ENCODE assay signal across 2 cellular contexts in genomic region chr1:17265162-17265561, GRCh38.
TF ChIP-seq lines count a peak whose summit lies in the region.

No MANE protein-coding gene starts in this region.

TF ChIP-seq in SK-N-SH treated with all-trans-retinoic acid at 6 μM for 48 hours, 23 proteins besides CTCF, POLR2A, EP300 and RAD21:
- no peak for TF ChIP-seq TSHZ2 (CRISPR knock-in tag; IDR thresholded peaks at IDR 0.05)
- no peak for TF ChIP-seq ZNF70 (CRISPR knock-in tag; IDR thresholded peaks at IDR 0.05)
- no peak for TF ChIP-seq OSR1 (CRISPR knock-in tag; IDR thresholded peaks at IDR 0.05)
- no peak for TF ChIP-seq CSRNP3 (CRISPR knock-in tag; IDR thresholded peaks at IDR 0.05)
- TF ChIP-seq GLIS3 (CRISPR knock-in tag; IDR thresholded peaks at IDR 0.05), result no peak
- TF ChIP-seq CSDC2 (CRISPR knock-in tag; IDR thresholded peaks at IDR 0.05), result no peak
- no peak for TF ChIP-seq ESRRG (CRISPR knock-in tag; IDR thresholded peaks at IDR 0.05)
- TF ChIP-seq ZFP30 (CRISPR knock-in tag; IDR thresholded peaks at IDR 0.05), result no peak
- no peak for TF ChIP-seq BACH2 (CRISPR knock-in tag; IDR thresholded peaks at IDR 0.05; ENCODE audit: borderline replicate concordance)
- TF ChIP-seq, protein P1, sequence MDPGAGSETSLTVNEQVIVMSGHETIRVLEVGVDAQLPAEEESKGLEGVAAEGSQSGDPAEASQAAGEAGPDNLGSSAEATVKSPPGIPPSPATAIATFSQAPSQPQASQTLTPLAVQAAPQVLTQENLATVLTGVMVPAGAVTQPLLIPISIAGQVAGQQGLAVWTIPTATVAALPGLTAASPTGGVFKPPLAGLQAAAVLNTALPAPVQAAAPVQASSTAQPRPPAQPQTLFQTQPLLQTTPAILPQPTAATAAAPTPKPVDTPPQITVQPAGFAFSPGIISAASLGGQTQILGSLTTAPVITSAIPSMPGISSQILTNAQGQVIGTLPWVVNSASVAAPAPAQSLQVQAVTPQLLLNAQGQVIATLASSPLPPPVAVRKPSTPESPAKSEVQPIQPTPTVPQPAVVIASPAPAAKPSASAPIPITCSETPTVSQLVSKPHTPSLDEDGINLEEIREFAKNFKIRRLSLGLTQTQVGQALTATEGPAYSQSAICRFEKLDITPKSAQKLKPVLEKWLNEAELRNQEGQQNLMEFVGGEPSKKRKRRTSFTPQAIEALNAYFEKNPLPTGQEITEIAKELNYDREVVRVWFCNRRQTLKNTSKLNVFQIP (CRISPR knock-in tag; IDR thresholded peaks at IDR 0.05; ENCODE audit: borderline replicate concordance, low read depth), result no peak

TF ChIP-seq in SK-N-SH, 30 proteins besides CTCF, POLR2A, EP300 and RAD21:
- TF ChIP-seq GABPA (IDR thresholded peaks at IDR 0.05; ENCODE audit: low read depth), result no peak
- TF ChIP-seq SMC3 (IDR thresholded peaks at IDR 0.05; ENCODE audit: low read depth, low read length), result no peak
- TF ChIP-seq, protein P2, sequence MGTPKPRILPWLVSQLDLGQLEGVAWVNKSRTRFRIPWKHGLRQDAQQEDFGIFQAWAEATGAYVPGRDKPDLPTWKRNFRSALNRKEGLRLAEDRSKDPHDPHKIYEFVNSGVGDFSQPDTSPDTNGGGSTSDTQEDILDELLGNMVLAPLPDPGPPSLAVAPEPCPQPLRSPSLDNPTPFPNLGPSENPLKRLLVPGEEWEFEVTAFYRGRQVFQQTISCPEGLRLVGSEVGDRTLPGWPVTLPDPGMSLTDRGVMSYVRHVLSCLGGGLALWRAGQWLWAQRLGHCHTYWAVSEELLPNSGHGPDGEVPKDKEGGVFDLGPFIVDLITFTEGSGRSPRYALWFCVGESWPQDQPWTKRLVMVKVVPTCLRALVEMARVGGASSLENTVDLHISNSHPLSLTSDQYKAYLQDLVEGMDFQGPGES (IDR thresholded peaks at IDR 0.05; ENCODE audit: low read depth, low read length), result no peak
- TF ChIP-seq USF1 (IDR thresholded peaks at IDR 0.05; ENCODE audit: borderline replicate concordance, low read depth), result no peak
- TF ChIP-seq FOXM1 (IDR thresholded peaks at IDR 0.05; ENCODE audit: low read depth), result no peak
- TF ChIP-seq CHD2 (IDR thresholded peaks at IDR 0.05; ENCODE audit: low read length, partially characterized antibody), result no peak
- TF ChIP-seq MAX (IDR thresholded peaks at IDR 0.05; ENCODE audit: low read depth), result no peak
- TF ChIP-seq NFIC (IDR thresholded peaks at IDR 0.05; ENCODE audit: borderline replicate concordance), result no peak
- no peak for TF ChIP-seq RXRA (IDR thresholded peaks at IDR 0.05; ENCODE audit: borderline replicate concordance, low read depth)
- TF ChIP-seq FOSL2 (IDR thresholded peaks at IDR 0.05; ENCODE audit: borderline replicate concordance, low read depth), result no peak
- TF ChIP-seq, protein P3, sequence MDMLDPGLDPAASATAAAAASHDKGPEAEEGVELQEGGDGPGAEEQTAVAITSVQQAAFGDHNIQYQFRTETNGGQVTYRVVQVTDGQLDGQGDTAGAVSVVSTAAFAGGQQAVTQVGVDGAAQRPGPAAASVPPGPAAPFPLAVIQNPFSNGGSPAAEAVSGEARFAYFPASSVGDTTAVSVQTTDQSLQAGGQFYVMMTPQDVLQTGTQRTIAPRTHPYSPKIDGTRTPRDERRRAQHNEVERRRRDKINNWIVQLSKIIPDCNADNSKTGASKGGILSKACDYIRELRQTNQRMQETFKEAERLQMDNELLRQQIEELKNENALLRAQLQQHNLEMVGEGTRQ (IDR thresholded peaks at IDR 0.05; ENCODE audit: borderline replicate concordance, low read depth, low read length), result no peak
- TF ChIP-seq GATA2 (CRISPR knock-in tag; IDR thresholded peaks at IDR 0.05), result no peak
- no peak for TF ChIP-seq TCF12 (IDR thresholded peaks at IDR 0.05)
